ENCODE assay signal across 15 cellular contexts in genomic region chr12:53622724-53623123, GRCh38. TPM values are rescaled to one million over a fixed set of nuclear protein-coding genes. Genes with fewer than 3 reads are reported as not detected.
DNase-seq lines count a peak whose midpoint lies in the region; ATAC-seq and TF ChIP-seq lines count a peak whose summit lies in the region.
"Had no signal": no experiment of that assay in that cellular context is flagged by ENCODE, and none has a peak within 500 bp of the region (broad histone marks: within the 10 kb centered on the region; RNA-seq: fewer than 3 reads in every experiment).

No MANE protein-coding gene starts in this region.

- H3K18ac ChIP-seq in mesendoderm (ENCODE audit: low read length), result no peak overlapping the region

- H3K4me2 ChIP-seq in mesendoderm (ENCODE audit: low read length), result no peak overlapping the region

- no peaks in the 10 kb centered on the region for H3K9me3 ChIP-seq in CD8-positive, alpha-beta memory T cell (ENCODE audit: low read length)
- H3K9me3 ChIP-seq in left lung (no peaks in the 10 kb centered on the region), suprapubic skin (no peaks in the 10 kb centered on the region)
- H3K9me3 ChIP-seq: colonic mucosa had no signal

- no peak overlapping the region for H2BK5ac ChIP-seq in mesendoderm (ENCODE audit: low read length)

- CTCF ChIA-PET in CD8-positive, alpha-beta memory T cell (lab: Charles Lee), result interaction anchor here (1.5 kb wide), 1 partner anchor 11 kb away, joined by 4 read pairs; no protein-coding TSS in a partner anchor

- H3K56ac ChIP-seq in mesendoderm (ENCODE audit: low read length), result no peak overlapping the region

- H3K27me3 ChIP-seq in CD8-positive, alpha-beta memory T cell (ENCODE audit: insufficient read depth, low read length, poor library complexity, severe bottlenecking), result no peaks in the 10 kb centered on the region
- H3K27me3 ChIP-seq in left lung (no peaks in the 10 kb centered on the region), suprapubic skin (no peaks in the 10 kb centered on the region), mesendoderm (ENCODE audit: insufficient read depth, low read length, poor library complexity) (no peaks in the 10 kb centered on the region)
- H3K27me3 ChIP-seq: colonic mucosa had no signal

- H3K79me1 ChIP-seq in mesendoderm (ENCODE audit: low read length), result peaks cover 10% of the 10 kb centered on the region

- H3K36me3 Mint-ChIP-seq in CD8-positive, alpha-beta memory T cell, result peaks cover 0 to 20% (median 4%) of the 10 kb centered on the region in 3 donors
- H3K36me3 Mint-ChIP-seq in type B pancreatic cell, result peaks cover 8% of the 10 kb centered on the region

- H3K27me3 Mint-ChIP-seq in CD8-positive, alpha-beta memory T cell, result no peaks in the 10 kb centered on the region
- no peaks in the 10 kb centered on the region for H3K27me3 Mint-ChIP-seq in type B pancreatic cell

- peaks cover 17% of the 10 kb centered on the region for H3K79me2 ChIP-seq in mesendoderm (ENCODE audit: control insufficient read depth, insufficient read depth, low read length)

- H3K4ac ChIP-seq in mesendoderm (ENCODE audit: low read depth, low read length), result no peak overlapping the region

- no peaks in the 10 kb centered on the region for H3K36me3 ChIP-seq in CD8-positive, alpha-beta memory T cell (ENCODE audit: insufficient read depth, low read length)
- no peaks in the 10 kb centered on the region for H3K36me3 ChIP-seq in left lung
- no peaks in the 10 kb centered on the region for H3K36me3 ChIP-seq in suprapubic skin
- no peaks in the 10 kb centered on the region for H3K36me3 ChIP-seq in mesendoderm (ENCODE audit: control insufficient read depth, insufficient read depth, low read length)
- H3K36me3 ChIP-seq: colonic mucosa had no signal

- intact Hi-C loops in left lung (cut with DNase I), result no loop called here
- intact Hi-C loops in left colon (cut with DNase I, micrococcal nuclease), result loop anchor here in 1 of 2 donors (10.0 kb wide), 1 partner anchor 52 kb away; the partner anchor contains the start of gene ATP5MC2

- no peak overlapping the region for H3K9ac ChIP-seq in mesendoderm (ENCODE audit: low read length)

- TF ChIP-seq POLR2A in suprapubic skin (IDR thresholded peaks at IDR 0.05), result no peak

- H3K27ac ChIP-seq in CD8-positive, alpha-beta memory T cell (ENCODE audit: low read depth, low read length), result peak overlapping the region; percentile 32
- peak overlapping the region; percentile 93 for H3K27ac ChIP-seq in VCaP
- peak overlapping the region; percentile 91 to 95 for H3K27ac ChIP-seq in left lung
- peak overlapping the region; percentile 94 for H3K27ac ChIP-seq in suprapubic skin
- no peak overlapping the region for H3K27ac ChIP-seq in mesendoderm (ENCODE audit: low read depth, low read length)

- no peak overlapping the region for H3K23ac ChIP-seq in mesendoderm (ENCODE audit: low read length)

- no peak overlapping the region for H2BK15ac ChIP-seq in mesendoderm (replicated peaks; ENCODE audit: low read depth)

- WGBS in suprapubic skin, result 85% methylated on average over 5 of the region's 5 CpGs
- WGBS in mesendoderm (ENCODE audit: extremely low coverage, insufficient coverage, low lambda C conversion rate), result no CpG with 5 or more reads among the region's 5 CpGs

- peaks cover 52 to 75% (median 62%) of the 10 kb centered on the region in 3 donors for H3K4me1 Mint-ChIP-seq in CD8-positive, alpha-beta memory T cell
- peaks cover 38% of the 10 kb centered on the region for H3K4me1 Mint-ChIP-seq in type B pancreatic cell (ENCODE audit: unreplicated experiment)

- H2AK5ac ChIP-seq in mesendoderm (ENCODE audit: low read length), result no peak overlapping the region

- peak overlapping the region in 3 of 8 donors; percentile 47 to 76 (median 63) for H3K27ac Mint-ChIP-seq in CD8-positive, alpha-beta memory T cell
- no peak overlapping the region for H3K27ac Mint-ChIP-seq in type B pancreatic cell

- H3K9me3 Mint-ChIP-seq in CD8-positive, alpha-beta memory T cell, result no peaks in the 10 kb centered on the region
- no peaks in the 10 kb centered on the region for H3K9me3 Mint-ChIP-seq in type B pancreatic cell

- H3K4me3 Mint-ChIP-seq in CD8-positive, alpha-beta memory T cell, result no peak overlapping the region
- H3K4me3 Mint-ChIP-seq in type B pancreatic cell, result no peak overlapping the region

- no peak for DNase-seq in CD8-positive, alpha-beta memory T cell
- DNase-seq in left lung (no peak), suprapubic skin (ENCODE audit: low spot score in 2 of 2) (no peak), type B pancreatic cell (ENCODE audit: extremely low spot score, unreplicated experiment) (no peak), left colon (no peak), mesendoderm (no peak)
- DNase-seq: activated CD4-positive, alpha-beta T cell treated with anti-CD3 and anti-CD28 coated beads, Interleukin-2, amount 50 U/mL, for 48 hours; amygdala; NCI-H1417 treated with DMSO at 0.1 percent for 48 hours; NCI-H345; occipital lobe; stimulated activated naive CD4-positive, alpha-beta T cell had no signal

- no peak for ATAC-seq in left lung
- no peak for ATAC-seq in left colon
- ATAC-seq in HG02970 (IDR thresholded peaks at IDR 0.05; ENCODE audit: low FRiP score, unreplicated experiment), result no peak

- H3K4me3 ChIP-seq in CD8-positive, alpha-beta memory T cell (ENCODE audit: low read length), result no peak overlapping the region
- H3K4me3 ChIP-seq in left lung, result no peak overlapping the region
- no peak overlapping the region for H3K4me3 ChIP-seq in suprapubic skin
- no peak overlapping the region for H3K4me3 ChIP-seq in mesendoderm (ENCODE audit: low read length)
- H3K4me3 ChIP-seq: colonic mucosa had no signal

- no peak for TF ChIP-seq EP300 in suprapubic skin (IDR thresholded peaks at IDR 0.05)

- peaks cover 36% of the 10 kb centered on the region for H3K4me1 ChIP-seq in CD8-positive, alpha-beta memory T cell (ENCODE audit: insufficient read depth, low read length)
- H3K4me1 ChIP-seq in left lung, result peaks cover 40 to 80% of the 10 kb centered on the region in 2 donors
- H3K4me1 ChIP-seq in suprapubic skin, result peaks cover 41% of the 10 kb centered on the region
- peaks cover 8% of the 10 kb centered on the region for H3K4me1 ChIP-seq in mesendoderm (ENCODE audit: control insufficient read depth, low read depth, low read length)

- no peak for TF ChIP-seq CTCF in VCaP (conservative IDR thresholded peaks at IDR 0.05)
- TF ChIP-seq CTCF in left lung (IDR thresholded peaks at IDR 0.05), result no peak
- no peak for TF ChIP-seq CTCF in suprapubic skin (IDR thresholded peaks at IDR 0.05)
- TF ChIP-seq CTCF in type B pancreatic cell (conservative IDR thresholded peaks at IDR 0.05), result no peak

- POLR2A ChIA-PET in CD8-positive, alpha-beta memory T cell (lab: Charles Lee), result interaction anchor here (0.6 to 1.0 kb wide), 2 partner anchors 11 to 21 kb away, joined by 3 read pairs; no protein-coding TSS in a partner anchor

- H4K5ac ChIP-seq in mesendoderm (ENCODE audit: low read length), result no peak overlapping the region

- H4K8ac ChIP-seq in mesendoderm (ENCODE audit: low read depth, low read length), result no peak overlapping the region

- no peak overlapping the region for H2BK120ac ChIP-seq in mesendoderm (ENCODE audit: low read depth, low read length)

RNA-seq across cellular contexts. Expression of gene ATF7, which starts 3.5 kb away (rescaled TPM):
- total RNA-seq in CD8-positive, alpha-beta memory T cell, result 10 to 100 TPM; 27.6 to 28.1 TPM
- 13.4 TPM for polyA plus RNA-seq in CD8-positive, alpha-beta memory T cell
- total RNA-seq in left lung, result 10 to 100 TPM; 48.7 to 58.5 TPM
- 10 to 100 TPM; 26.7 to 60.7 (median 40.5) TPM for total RNA-seq in suprapubic skin
- total RNA-seq in type B pancreatic cell (ENCODE audit: low replicate concordance), result 28.5 and 42.2 TPM in 2 replicates
- 10 to 100 TPM; 38.3 to 39.2 TPM for total RNA-seq in left colon
- polyA plus RNA-seq in mesendoderm (2013, experiment 1 of 2), result 12.6 TPM
- polyA plus RNA-seq in mesendoderm (2013, experiment 2 of 2), result 12.0 TPM

RNA-seq across cellular contexts. Expression of gene ATP5MC2, which starts 53.2 kb away (rescaled TPM):
- total RNA-seq in CD8-positive, alpha-beta memory T cell, result 100 to 1,000 TPM; 342 to 350 TPM
- 529 TPM for polyA plus RNA-seq in CD8-positive, alpha-beta memory T cell
- total RNA-seq in left lung, result 100 to 1,000 TPM; 247 to 263 TPM
- 100 to 1,000 TPM; 232 to 381 (median 315) TPM for total RNA-seq in suprapubic skin
- 312 and 402 TPM in 2 replicates for total RNA-seq in type B pancreatic cell (ENCODE audit: low replicate concordance)
- 100 to 1,000 TPM; 323 to 371 TPM for total RNA-seq in left colon
- 458 TPM for polyA plus RNA-seq in mesendoderm (2013, experiment 1 of 2)
- polyA plus RNA-seq in mesendoderm (2013, experiment 2 of 2), result 455 TPM
